ENCODE assay signal across 23 cellular contexts in genomic region chr14:77872971-77873370, GRCh38.
"Had no signal": no experiment of that assay in that cellular context is flagged by ENCODE, and none has a peak within 500 bp of the region (broad histone marks: within the 10 kb centered on the region; RNA-seq: fewer than 3 reads in every experiment).

No MANE protein-coding gene starts in this region.

- H3K9me3 Mint-ChIP-seq: central memory CD8-positive, alpha-beta T cell had no signal

- ATAC-seq: activated CD4-positive, alpha-beta T cell treated with anti-CD3 and anti-CD28 coated beads for 36 hours; activated naive CD4-positive, alpha-beta T cell treated with anti-CD3 and anti-CD28 coated beads, Interleukin-2, amount 50 U/mL, for 72 hours; activated T-helper 17 cell treated with anti-CD3 and anti-CD28 coated beads, Interleukin-2, amount 50 U/mL, for 72 hours; gastroesophageal sphincter; natural killer cell treated with Interleukin-12 subunit alpha and Interleukin-12 subunit beta and Interleukin-15 and Interleukin-18, amount 100 ng/mL, for 72 hours; psoas muscle had no signal

- H3K27ac Mint-ChIP-seq: activated CD4-positive, alpha-beta T cell treated with anti-CD3 and anti-CD28 coated beads for 36 hours; activated naive CD4-positive, alpha-beta T cell treated with anti-CD3 and anti-CD28 coated beads, Interleukin-2, amount 50 U/mL, for 72 hours; activated T-cell treated with anti-CD3 and anti-CD28 coated beads, Interleukin-2, amount 50 U/mL, for 24 hours; activated T-helper 17 cell treated with anti-CD3 and anti-CD28 coated beads, Interleukin-2, amount 50 U/mL, for 72 hours; natural killer cell treated with Interleukin-12 subunit alpha and Interleukin-12 subunit beta and Interleukin-15 and Interleukin-18, amount 100 ng/mL, for 72 hours; T-helper 2 cell treated with Interferon-gamma antibody and Interleukin-4, amounts not matched to agents 5 μg/mL and 100 μg/mL, for 36 hours had no signal

- H3K4me3 Mint-ChIP-seq: activated CD4-positive, alpha-beta T cell treated with anti-CD3 and anti-CD28 coated beads for 36 hours; activated T-cell treated with anti-CD3 and anti-CD28 coated beads, Interleukin-2, amount 50 U/mL, for 24 hours; activated T-helper 17 cell treated with anti-CD3 and anti-CD28 coated beads, Interleukin-2, amount 50 U/mL, for 72 hours; central memory CD8-positive, alpha-beta T cell; natural killer cell treated with Interleukin-12 subunit alpha and Interleukin-12 subunit beta and Interleukin-15 and Interleukin-18, amount 100 ng/mL, for 72 hours; T-helper 2 cell treated with Interferon-gamma antibody and Interleukin-4, amounts not matched to agents 5 μg/mL and 100 μg/mL, for 36 hours had no signal

- H3K27ac ChIP-seq: brain microvascular endothelial cell, coronary artery, epithelial cell of prostate, gastroesophageal sphincter, psoas muscle, right atrium auricular region, transverse colon had no signal

- H3K4me1 ChIP-seq: gastroesophageal sphincter, right atrium auricular region, transverse colon had no signal

- H3K27me3 ChIP-seq: brain microvascular endothelial cell, gastroesophageal sphincter, right atrium auricular region, transverse colon had no signal

- H3K9me3 ChIP-seq: gastroesophageal sphincter, psoas muscle, right atrium auricular region, transverse colon had no signal

- H3K36me3 ChIP-seq: brain microvascular endothelial cell, right atrium auricular region, transverse colon had no signal

- H3K27me3 Mint-ChIP-seq: activated CD4-positive, alpha-beta T cell treated with anti-CD3 and anti-CD28 coated beads for 36 hours; activated T-cell treated with anti-CD3 and anti-CD28 coated beads, Interleukin-2, amount 50 U/mL, for 24 hours; activated T-helper 17 cell treated with anti-CD3 and anti-CD28 coated beads, Interleukin-2, amount 50 U/mL, for 72 hours; central memory CD8-positive, alpha-beta T cell; natural killer cell treated with Interleukin-12 subunit alpha and Interleukin-12 subunit beta and Interleukin-15 and Interleukin-18, amount 100 ng/mL, for 72 hours had no signal

- H3K4me3 ChIP-seq: coronary artery, gastroesophageal sphincter, psoas muscle, right atrium auricular region, transverse colon had no signal

- DNase-seq: activated CD4-positive, alpha-beta T cell treated with anti-CD3 and anti-CD28 coated beads for 36 hours; activated CD4-positive, alpha-beta T cell treated with anti-CD3 and anti-CD28 coated beads, Interleukin-2, amount 50 U/mL, for 4 hours; activated CD8-positive, alpha-beta memory T cell treated with anti-CD3 and anti-CD28 coated beads for 24 hours; activated CD8-positive, alpha-beta memory T cell treated with anti-CD3 and anti-CD28 coated beads, Interleukin-2, amount 50 U/mL, for 4 hours; activated T-cell treated with anti-CD3 and anti-CD28 coated beads, Interleukin-2, amount 50 U/mL, for 24 hours; aorta; brain microvascular endothelial cell; head of caudate nucleus; hypothalamus; psoas muscle; stimulated activated CD4-positive, alpha-beta T cell treated with anti-CD3 and anti-CD28 coated beads, Interleukin-4, amount 100 ng/mL, for 24 hours; stimulated activated naive CD4-positive, alpha-beta T cell treated with Interleukin-2 at 50 U/mL for 16 hours; substantia nigra; transverse colon had no signal

- H3K4me1 Mint-ChIP-seq: activated CD4-positive, alpha-beta T cell treated with anti-CD3 and anti-CD28 coated beads for 36 hours; central memory CD8-positive, alpha-beta T cell had no signal
